ENCODE assay signal across 16 cellular contexts in genomic region chr9:104921067-104921741, GRCh38. TPM values are rescaled to one million over a fixed set of nuclear protein-coding genes. Genes with fewer than 3 reads are reported as not detected.
A peak's percentile ranks its signal among the peaks of the same experiment; 100 is the strongest.
DNase-seq lines count a peak whose midpoint lies in the region; ATAC-seq, FAIRE-seq and TF ChIP-seq lines count a peak whose summit lies in the region.
"Had no signal": no experiment of that assay in that cellular context is flagged by ENCODE, and none has a peak within 500 bp of the region (broad histone marks: within the 10 kb centered on the region; RNA-seq: fewer than 3 reads in every experiment).

No MANE protein-coding gene starts in this region.

- no peaks in the 10 kb centered on the region for H3K9me1 ChIP-seq in keratinocyte (ENCODE audit: control insufficient read depth, extremely low read depth, insufficient read depth, low read length)

- H3K36me3 ChIP-seq in KMS-11 (ENCODE audit: insufficient read depth) = no peaks in the 10 kb centered on the region
- H3K36me3 ChIP-seq in keratinocyte (ENCODE audit: control insufficient read depth in 2 of 2, extremely low read depth in 1 of 2, insufficient read depth in 2 of 2, low read length in 2 of 2) = peaks cover 0 to 4% of the 10 kb centered on the region in 2 experiments

- peaks cover 56% of the 10 kb centered on the region for H3K4me1 ChIP-seq in KMS-11 (ENCODE audit: low read depth, poor library complexity, severe bottlenecking)
- peaks cover 32% of the 10 kb centered on the region for H3K4me1 ChIP-seq in keratinocyte (ENCODE audit: control insufficient read depth, extremely low read depth, insufficient read depth, low read length)

- H3K4me2 ChIP-seq in KMS-11 = peak overlapping the region; percentile 96
- peak overlapping the region; percentile 35 for H3K4me2 ChIP-seq in keratinocyte (ENCODE audit: control insufficient read depth, extremely low read depth, insufficient read depth, low read depth, low read length)

- peak overlapping the region; percentile 24; the same call in 1 of the 2 replicates for H3K27ac ChIP-seq in KMS-11
- H3K27ac ChIP-seq in keratinocyte (ENCODE audit: control insufficient read depth, insufficient read depth, low read length) = no peak overlapping the region
- H3K27ac ChIP-seq: epithelial cell of prostate had no signal

- no peak for TF ChIP-seq CTCF in KMS-11 (conservative IDR thresholded peaks at IDR 0.05; ENCODE audit: low read depth, low read length)
- no peak for TF ChIP-seq CTCF in keratinocyte (optimal IDR thresholded peaks at IDR 0.05 in 1 of 3, IDR thresholded peaks at IDR 0.05 in 1 of 3, conservative IDR thresholded peaks at IDR 0.05 in 1 of 3; ENCODE audit: extremely low read depth in 1 of 3, insufficient read depth in 2 of 3, low read length in 3 of 3)

- H4K20me1 ChIP-seq in KMS-11 (ENCODE audit: insufficient read depth) (no peaks in the 10 kb centered on the region), keratinocyte (ENCODE audit: control insufficient read depth, extremely low read depth, insufficient read depth, low read length) (no peaks in the 10 kb centered on the region)

- H3K79me2 ChIP-seq in KMS-11 (ENCODE audit: insufficient read depth, low read depth) = peaks cover 86% of the 10 kb centered on the region
- H3K79me2 ChIP-seq in keratinocyte (ENCODE audit: control insufficient read depth, insufficient read depth, low read length) = peaks cover 91% of the 10 kb centered on the region

- H3K27me3 ChIP-seq in KMS-11 (ENCODE audit: insufficient read depth, low read depth) = no peaks in the 10 kb centered on the region
- H3K27me3 ChIP-seq in keratinocyte (ENCODE audit: control insufficient read depth, extremely low read depth, insufficient read depth, low read length) = no peaks in the 10 kb centered on the region

- dilution Hi-C loops in keratinocyte (cut with MboI; ENCODE audit: extremely low pct_ligation_motif_present, low sequenced_read_pairs) = loop anchor here (5.0 kb wide), 1 partner anchor 59 kb away; no protein-coding TSS in a partner anchor

- no peak for FAIRE-seq in keratinocyte (lab: Jason Lieb, UNC)

- DNase-seq in keratinocyte (ENCODE audit: low read depth, low spot score) (no peak), EL (no peak), C1 segment of cervical spinal cord (lab: John Stamatoyannopoulos, UW) (no peak)
- no peak for DNase-seq in stimulated activated CD4-positive, alpha-beta T cell treated with anti-CD3 and anti-CD28 coated beads, Interleukin-2, amount 100 ng/mL, for 48 hours
- DNase-seq: activated CD8-positive, alpha-beta memory T cell treated with anti-CD3 and anti-CD28 coated beads for 24 hours; amniotic stem cell; left cardiac atrium; NCI-H345; posterior cingulate gyrus; SW 1271 had no signal

- H3K9ac ChIP-seq in KMS-11 (peak overlapping the region; percentile 5; the same call in 1 of the 2 replicates), keratinocyte (ENCODE audit: control insufficient read depth, extremely low read depth, insufficient read depth, low read length) (no peak overlapping the region)

- H3K4me3 ChIP-seq in KMS-11 (IDR thresholded peaks at IDR 0.05; ENCODE audit: insufficient read depth, low read depth, low read length) (no peak overlapping the region), keratinocyte (ENCODE audit: control insufficient read depth in 2 of 3, extremely low read depth in 1 of 3, insufficient read depth in 2 of 3, low read depth in 1 of 3, low read length in 3 of 3) (no peak overlapping the region)

- ATAC-seq in GM18505 (IDR thresholded peaks at IDR 0.05; ENCODE audit: unreplicated experiment) (peak; percentile 43), GM21723 (IDR thresholded peaks at IDR 0.05; ENCODE audit: unreplicated experiment) (peak; percentile 71), esophagus mucosa (no peak)
- ATAC-seq: HCT116, left cardiac atrium had no signal

- H2AFZ ChIP-seq in KMS-11 (ENCODE audit: low read depth) = no peak overlapping the region
- H2AFZ ChIP-seq in keratinocyte (ENCODE audit: control insufficient read depth, low read length) = no peak overlapping the region

- H3K9me3 ChIP-seq in keratinocyte (ENCODE audit: control insufficient read depth, low read depth, low read length) = no peaks in the 10 kb centered on the region

- TF ChIP-seq POLR2A in GM18505 (IDR thresholded peaks at IDR 0.05; ENCODE audit: borderline replicate concordance, extremely low read depth, insufficient read depth, insufficient read length) = no peak

RNA-seq across cellular contexts. Expression of gene ABCA1, which starts 6.8 kb away (rescaled TPM):
- 20.8 to 35.9 TPM (median 23.0 TPM) in 3 replicates for polyA plus RNA-seq in keratinocyte
- 2.5 TPM for polyA plus RNA-seq in keratinocyte (2011; ENCODE audit: low read depth)
- polyA plus RNA-seq in keratinocyte (2011; cell fraction: cytosol; rRNA removed) = 4.2 and 6.8 TPM in 2 replicates
- polyA plus RNA-seq in keratinocyte (2011; cell fraction: nucleus; rRNA removed) = 45.6 and 53.6 TPM in 2 replicates
- polyA plus RNA-seq in keratinocyte (2012; ENCODE audit: low replicate concordance) = 4.2 and 27.7 TPM in 2 replicates
- polyA minus RNA-seq in keratinocyte = 262 to 318 TPM (median 305 TPM) in 3 replicates
- 47.2 TPM for polyA minus RNA-seq in keratinocyte (2011; cell fraction: cytosol; rRNA and poly(A)+ RNA removed)
- polyA minus RNA-seq in keratinocyte (2011; cell fraction: nucleus; rRNA and poly(A)+ RNA removed) = 243 and 353 TPM in 2 replicates
- total RNA-seq in esophagus mucosa = 23.9 TPM
